ENCODE assay signal across 26 cellular contexts in genomic region chr15:99102332-99103235, GRCh38. TPM values are rescaled to one million over a fixed set of nuclear protein-coding genes. Genes with fewer than 3 reads are reported as not detected.
DNase-seq lines count a peak whose midpoint lies in the region; ATAC-seq and TF ChIP-seq lines count a peak whose summit lies in the region.
"Had no signal": no experiment of that assay in that cellular context is flagged by ENCODE, and none has a peak within 500 bp of the region (broad histone marks: within the 10 kb centered on the region; RNA-seq: fewer than 3 reads in every experiment).

No MANE protein-coding gene starts in this region.

- ATAC-seq in left lobe of liver: no peak
- no peak for ATAC-seq in sciatic nerve
- ATAC-seq in HG02623 (IDR thresholded peaks at IDR 0.05; ENCODE audit: unreplicated experiment): no peak
- no peak for ATAC-seq in GM21576 (IDR thresholded peaks at IDR 0.05; ENCODE audit: unreplicated experiment)
- ATAC-seq: activated CD4-positive, CD25-positive, alpha-beta regulatory T cell treated with anti-CD3 and anti-CD28 coated beads, Interleukin-2, amount 50 U/mL, for 24 hours; activated CD8-positive, alpha-beta T cell treated with anti-CD3 and anti-CD28 coated beads, Interleukin-2, amount 10 ng/mL, durations not matched to agents 7 days and 5 days; right cardiac atrium had no signal

- CTCF ChIA-PET in HEK293T (lab: Yijun Ruan, JAX): interaction anchor here (0.7 to 0.9 kb wide), 2 partner anchors 10 to 111 kb away, joined by 3 to 4 read pairs; no protein-coding TSS in a partner anchor

- POLR2A ChIA-PET in HEK293T (lab: Yijun Ruan, JAX): interaction anchor here (0.6 kb wide), 1 partner anchor 25 kb away, joined by 3 read pairs; no protein-coding TSS in a partner anchor

- DNase-seq in NCI-H82 (lab: John Stamatoyannopoulos, UW) (peak; percentile 61), NCI-H82 treated with DMSO at 0.1 percent for 48 hours (lab: John Stamatoyannopoulos, UW; ENCODE audit: unreplicated experiment) (no peak), HEK293T (ENCODE audit: extremely low spot score) (no peak), left lobe of liver (ENCODE audit: low spot score) (peak; percentile 39), sciatic nerve (ENCODE audit: low spot score) (peak; percentile 55), G401 (ENCODE audit: low spot score) (no peak)
- DNase-seq: 8988T; activated CD8-positive, alpha-beta T cell treated with anti-CD3 and anti-CD28 coated beads, Interleukin-2, amount 10 ng/mL, durations not matched to agents 7 days and 5 days; activated gamma-delta T cell; activated naive CD8-positive, alpha-beta T cell treated with anti-CD3 and anti-CD28 coated beads, Interleukin-2, amount 10 ng/mL, durations not matched to agents 7 days and 5 days; cortex of kidney; DMS79 treated with DMSO at 0.1 percent for 48 hours; foreskin melanocyte; HFFc6; mesendoderm; NCI-H1092; NCI-H1930; NCI-H526 treated with DMSO at 0.1 percent for 48 hours; ovary; stimulated activated CD4-positive, alpha-beta T cell treated with anti-CD3 and anti-CD28 coated beads, Interleukin-15, amount 100 ng/mL, for 24 hours; stimulated activated naive CD4-positive, alpha-beta T cell treated with Interleukin-2 at 50 U/mL for 16 hours; T-helper 1 cell had no signal

- in situ Hi-C loops in G401 (cut with HindIII; ENCODE audit: low sequenced_read_pairs): loop anchor here (5.0 kb wide), 1 partner anchor 65 kb away; no protein-coding TSS in a partner anchor

- intact Hi-C loops in sciatic nerve (cut with DNase I): no loop called here

TF ChIP-seq in HEK293T, 16 proteins besides CTCF, POLR2A, EP300 and RAD21:
- TF ChIP-seq, protein P1, sequence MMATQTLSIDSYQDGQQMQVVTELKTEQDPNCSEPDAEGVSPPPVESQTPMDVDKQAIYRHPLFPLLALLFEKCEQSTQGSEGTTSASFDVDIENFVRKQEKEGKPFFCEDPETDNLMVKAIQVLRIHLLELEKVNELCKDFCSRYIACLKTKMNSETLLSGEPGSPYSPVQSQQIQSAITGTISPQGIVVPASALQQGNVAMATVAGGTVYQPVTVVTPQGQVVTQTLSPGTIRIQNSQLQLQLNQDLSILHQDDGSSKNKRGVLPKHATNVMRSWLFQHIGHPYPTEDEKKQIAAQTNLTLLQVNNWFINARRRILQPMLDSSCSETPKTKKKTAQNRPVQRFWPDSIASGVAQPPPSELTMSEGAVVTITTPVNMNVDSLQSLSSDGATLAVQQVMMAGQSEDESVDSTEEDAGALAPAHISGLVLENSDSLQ (IDR thresholded peaks at IDR 0.05): peak; percentile 49; the same call in 1 of the 2 replicates
- no peak for TF ChIP-seq FOXA1 (IDR thresholded peaks at IDR 0.05)
TF ChIP-seq in HEK293T: peak in this region for 1.

RNA-seq across cellular contexts. Expression of gene SYNM, which starts 2.3 kb away (rescaled TPM):
- total RNA-seq in left lobe of liver (3.8 TPM), sciatic nerve (33.7 TPM)
- total RNA-seq in G401 (2014; rRNA removed; shearing (Covaris generic)): 21.8 and 26.1 TPM in 2 replicates

Comparison
In these comparisons a context has a peak if more than half of its experiments do, and no peak if none do; other contexts are left out.
1. DNase-seq: peak in NCI-H82 (single experiment), left lobe of liver (single experiment) and sciatic nerve (single experiment); none in NCI-H82 treated with DMSO at 0.1 percent for 48 hours (single experiment), HEK293T (single experiment) and G401 (single experiment).